In the genomic region with DNA sequence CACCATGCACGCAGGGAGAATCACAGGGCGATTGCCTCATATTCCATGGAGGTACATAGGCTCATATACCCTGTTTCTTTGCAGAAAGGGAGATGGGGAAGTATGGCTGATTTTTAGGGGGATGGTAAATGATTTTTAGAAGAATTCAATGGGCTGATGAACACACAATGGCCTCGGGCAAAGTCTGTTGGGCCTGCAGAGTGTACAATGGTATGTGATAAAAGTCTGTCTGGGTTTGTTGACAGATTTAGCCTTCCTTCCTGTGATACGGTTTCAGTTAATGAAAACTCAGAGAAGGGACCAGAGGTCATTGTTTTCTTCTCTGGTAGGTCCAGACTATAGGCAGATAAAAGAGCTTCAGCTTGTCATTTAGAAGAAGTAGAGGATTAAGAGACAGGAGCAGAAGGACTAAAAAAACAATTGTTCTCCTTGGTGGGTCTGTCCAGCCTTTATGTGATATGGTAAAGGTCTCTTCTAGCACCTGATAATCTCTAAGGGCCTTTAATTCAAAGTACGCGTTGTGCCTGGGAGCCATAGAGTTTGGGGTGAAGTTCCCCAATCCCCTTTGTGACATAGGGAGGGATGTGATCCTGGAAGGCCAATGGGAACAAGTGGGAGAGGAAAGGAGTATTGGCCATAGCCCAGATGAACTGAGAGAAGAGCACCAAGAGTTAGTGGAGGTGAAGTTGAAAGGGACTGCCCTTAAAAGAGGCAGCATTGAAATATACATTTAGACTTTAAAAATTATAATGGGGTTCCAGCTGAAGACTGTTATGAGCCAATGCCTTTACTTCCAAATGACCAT, we compare ENCODE assay signal across 1 cellular context.
TF ChIP-seq lines count a peak whose summit lies in the region.

No MANE protein-coding gene starts in this region.

TF ChIP-seq in HepG2, 621 proteins besides CTCF, POLR2A, EP300 and RAD21 (continued from another document and continues in another):
- TF ChIP-seq MYNN (CRISPR knock-in tag; IDR thresholded peaks at IDR 0.05; ENCODE audit: low read depth) (no peak), ZNF550 (CRISPR knock-in tag; IDR thresholded peaks at IDR 0.05; ENCODE audit: borderline replicate concordance) (no peak), ARNT (IDR thresholded peaks at IDR 0.05) (no peak), ZNF20 (CRISPR knock-in tag; IDR thresholded peaks at IDR 0.05) (no peak), POLR2AphosphoS2 (IDR thresholded peaks at IDR 0.05; ENCODE audit: low read depth, low read length) (no peak), KDM2A (CRISPR knock-in tag; IDR thresholded peaks at IDR 0.05; ENCODE audit: borderline replicate concordance, low read depth) (no peak), NBN (conservative IDR thresholded peaks at IDR 0.05) (no peak), SETDB1 (CRISPR knock-in tag; IDR thresholded peaks at IDR 0.05; ENCODE audit: borderline replicate concordance) (0 out of 2 replicates have a peak, but pooled peaks have one; percentile 69), TFDP1 (CRISPR knock-in tag; IDR thresholded peaks at IDR 0.05; ENCODE audit: borderline replicate concordance) (no peak), AHR (CRISPR knock-in tag; IDR thresholded peaks at IDR 0.05) (no peak), PCBP2 (optimal IDR thresholded peaks at IDR 0.05; ENCODE audit: low read depth, low read length, poor library complexity, severe bottlenecking) (no peak), ZNF263 (CRISPR knock-in tag; IDR thresholded peaks at IDR 0.05) (no peak), GATA4 (IDR thresholded peaks at IDR 0.05; ENCODE audit: borderline replicate concordance, low read depth) (peak; percentile 91; the same call in 1 of the 2 replicates), NR2F6 (IDR thresholded peaks at IDR 0.05) (peak; percentile 86), NR2F6 (CRISPR knock-in tag; IDR thresholded peaks at IDR 0.05) (peak; percentile 91), ZFP1 (CRISPR knock-in tag; IDR thresholded peaks at IDR 0.05) (0 out of 2 replicates have a peak, but pooled peaks have one; percentile 20), NFRKB (IDR thresholded peaks at IDR 0.05) (no peak), ZBTB38 (CRISPR knock-in tag; IDR thresholded peaks at IDR 0.05) (no peak), ZNF616 (CRISPR knock-in tag; IDR thresholded peaks at IDR 0.05; ENCODE audit: low read depth) (no peak), ZNF260 (CRISPR knock-in tag; IDR thresholded peaks at IDR 0.05; ENCODE audit: borderline replicate concordance, low read depth) (no peak), ZNF691 (CRISPR knock-in tag; IDR thresholded peaks at IDR 0.05; ENCODE audit: borderline replicate concordance, low read depth) (no peak), ZNF30 (CRISPR knock-in tag; IDR thresholded peaks at IDR 0.05) (no peak), ZNF768 (CRISPR knock-in tag; IDR thresholded peaks at IDR 0.05) (no peak), TRAFD1 (CRISPR knock-in tag; IDR thresholded peaks at IDR 0.05; ENCODE audit: borderline replicate concordance) (no peak), ZNF367 (CRISPR knock-in tag; IDR thresholded peaks at IDR 0.05; ENCODE audit: borderline replicate concordance) (no peak), ONECUT2 (CRISPR knock-in tag; IDR thresholded peaks at IDR 0.05) (no peak), CREM (IDR thresholded peaks at IDR 0.05) (peak; percentile 83), CREM (CRISPR knock-in tag; IDR thresholded peaks at IDR 0.05) (no peak), DNMT1 (CRISPR knock-in tag; IDR thresholded peaks at IDR 0.05) (no peak), DBP (CRISPR knock-in tag; IDR thresholded peaks at IDR 0.05; ENCODE audit: not compliant biosample characterization) (no peak), MLLT10 (CRISPR knock-in tag; IDR thresholded peaks at IDR 0.05) (no peak), ARNT2 (CRISPR knock-in tag; IDR thresholded peaks at IDR 0.05; ENCODE audit: low read depth) (no peak), MED1 (CRISPR knock-in tag; IDR thresholded peaks at IDR 0.05) (peak; percentile 88), ASH2L (IDR thresholded peaks at IDR 0.05; ENCODE audit: insufficient read length, low read depth, low read length) (peak; percentile 100), ZNF572 (CRISPR knock-in tag; IDR thresholded peaks at IDR 0.05) (no peak), HES4 (CRISPR knock-in tag; IDR thresholded peaks at IDR 0.05; ENCODE audit: borderline replicate concordance) (no peak), SAFB2 (CRISPR knock-in tag; IDR thresholded peaks at IDR 0.05; ENCODE audit: borderline replicate concordance, low read depth) (no peak), MLX (CRISPR knock-in tag; IDR thresholded peaks at IDR 0.05) (peak; percentile 76; the same call in 1 of the 2 replicates), MED8 (CRISPR knock-in tag; IDR thresholded peaks at IDR 0.05; ENCODE audit: insufficient replicate concordance) (no peak), ZKSCAN5 (CRISPR knock-in tag; IDR thresholded peaks at IDR 0.05) (no peak), ZSCAN29 (CRISPR knock-in tag; conservative IDR thresholded peaks at IDR 0.05) (peak; percentile 93), ZNF484 (CRISPR knock-in tag; IDR thresholded peaks at IDR 0.05; ENCODE audit: borderline replicate concordance, low read depth) (no peak), BRF2 (CRISPR knock-in tag; IDR thresholded peaks at IDR 0.05) (no peak), ZNF451 (CRISPR knock-in tag; IDR thresholded peaks at IDR 0.05) (no peak), ETV6 (CRISPR knock-in tag; conservative IDR thresholded peaks at IDR 0.05) (no peak), HOXA3 (CRISPR knock-in tag; IDR thresholded peaks at IDR 0.05) (0 out of 2 replicates have a peak, but pooled peaks have one; percentile 57), ZSCAN9 (CRISPR knock-in tag; IDR thresholded peaks at IDR 0.05; ENCODE audit: borderline replicate concordance) (no peak), RAD51 (IDR thresholded peaks at IDR 0.05; ENCODE audit: borderline replicate concordance) (no peak), ZNF7 (CRISPR knock-in tag; IDR thresholded peaks at IDR 0.05) (no peak), ZNF382 (CRISPR knock-in tag; IDR thresholded peaks at IDR 0.05; ENCODE audit: borderline replicate concordance) (no peak)
- TF ChIP-seq, protein P1, sequence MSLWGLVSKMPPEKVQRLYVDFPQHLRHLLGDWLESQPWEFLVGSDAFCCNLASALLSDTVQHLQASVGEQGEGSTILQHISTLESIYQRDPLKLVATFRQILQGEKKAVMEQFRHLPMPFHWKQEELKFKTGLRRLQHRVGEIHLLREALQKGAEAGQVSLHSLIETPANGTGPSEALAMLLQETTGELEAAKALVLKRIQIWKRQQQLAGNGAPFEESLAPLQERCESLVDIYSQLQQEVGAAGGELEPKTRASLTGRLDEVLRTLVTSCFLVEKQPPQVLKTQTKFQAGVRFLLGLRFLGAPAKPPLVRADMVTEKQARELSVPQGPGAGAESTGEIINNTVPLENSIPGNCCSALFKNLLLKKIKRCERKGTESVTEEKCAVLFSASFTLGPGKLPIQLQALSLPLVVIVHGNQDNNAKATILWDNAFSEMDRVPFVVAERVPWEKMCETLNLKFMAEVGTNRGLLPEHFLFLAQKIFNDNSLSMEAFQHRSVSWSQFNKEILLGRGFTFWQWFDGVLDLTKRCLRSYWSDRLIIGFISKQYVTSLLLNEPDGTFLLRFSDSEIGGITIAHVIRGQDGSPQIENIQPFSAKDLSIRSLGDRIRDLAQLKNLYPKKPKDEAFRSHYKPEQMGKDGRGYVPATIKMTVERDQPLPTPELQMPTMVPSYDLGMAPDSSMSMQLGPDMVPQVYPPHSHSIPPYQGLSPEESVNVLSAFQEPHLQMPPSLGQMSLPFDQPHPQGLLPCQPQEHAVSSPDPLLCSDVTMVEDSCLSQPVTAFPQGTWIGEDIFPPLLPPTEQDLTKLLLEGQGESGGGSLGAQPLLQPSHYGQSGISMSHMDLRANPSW (CRISPR knock-in tag; IDR thresholded peaks at IDR 0.05; ENCODE audit: borderline replicate concordance): no peak; the same call in 1 of the 2 replicates
- TF ChIP-seq, protein P2, sequence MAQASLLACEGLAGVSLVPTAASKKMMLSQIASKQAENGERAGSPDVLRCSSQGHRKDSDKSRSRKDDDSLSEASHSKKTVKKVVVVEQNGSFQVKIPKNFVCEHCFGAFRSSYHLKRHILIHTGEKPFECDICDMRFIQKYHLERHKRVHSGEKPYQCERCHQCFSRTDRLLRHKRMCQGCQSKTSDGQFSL (CRISPR knock-in tag; IDR thresholded peaks at IDR 0.05): no peak
- TF ChIP-seq, protein P3, sequence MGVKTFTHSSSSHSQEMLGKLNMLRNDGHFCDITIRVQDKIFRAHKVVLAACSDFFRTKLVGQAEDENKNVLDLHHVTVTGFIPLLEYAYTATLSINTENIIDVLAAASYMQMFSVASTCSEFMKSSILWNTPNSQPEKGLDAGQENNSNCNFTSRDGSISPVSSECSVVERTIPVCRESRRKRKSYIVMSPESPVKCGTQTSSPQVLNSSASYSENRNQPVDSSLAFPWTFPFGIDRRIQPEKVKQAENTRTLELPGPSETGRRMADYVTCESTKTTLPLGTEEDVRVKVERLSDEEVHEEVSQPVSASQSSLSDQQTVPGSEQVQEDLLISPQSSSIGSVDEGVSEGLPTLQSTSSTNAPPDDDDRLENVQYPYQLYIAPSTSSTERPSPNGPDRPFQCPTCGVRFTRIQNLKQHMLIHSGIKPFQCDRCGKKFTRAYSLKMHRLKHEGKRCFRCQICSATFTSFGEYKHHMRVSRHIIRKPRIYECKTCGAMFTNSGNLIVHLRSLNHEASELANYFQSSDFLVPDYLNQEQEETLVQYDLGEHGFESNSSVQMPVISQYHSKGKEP (CRISPR knock-in tag; IDR thresholded peaks at IDR 0.05): no peak
- TF ChIP-seq, protein P4, sequence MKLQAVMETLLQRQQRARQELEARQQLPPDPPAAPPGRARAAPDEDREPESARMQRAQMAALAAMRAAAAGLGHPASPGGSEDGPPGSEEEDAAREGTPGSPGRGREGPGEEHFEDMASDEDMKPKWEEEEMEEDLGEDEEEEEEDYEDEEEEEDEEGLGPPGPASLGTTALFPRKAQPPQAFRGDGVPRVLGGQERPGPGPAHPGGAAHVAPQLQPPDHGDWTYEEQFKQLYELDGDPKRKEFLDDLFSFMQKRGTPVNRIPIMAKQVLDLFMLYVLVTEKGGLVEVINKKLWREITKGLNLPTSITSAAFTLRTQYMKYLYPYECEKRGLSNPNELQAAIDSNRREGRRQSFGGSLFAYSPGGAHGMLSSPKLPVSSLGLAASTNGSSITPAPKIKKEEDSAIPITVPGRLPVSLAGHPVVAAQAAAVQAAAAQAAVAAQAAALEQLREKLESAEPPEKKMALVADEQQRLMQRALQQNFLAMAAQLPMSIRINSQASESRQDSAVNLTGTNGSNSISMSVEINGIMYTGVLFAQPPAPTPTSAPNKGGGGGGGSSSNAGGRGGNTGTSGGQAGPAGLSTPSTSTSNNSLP (IDR thresholded peaks at IDR 0.05; ENCODE audit: low read depth, low read length): peak; percentile 99
